Comparison of ENCODE assay signal across 20 cellular contexts in genomic region chr18:10420561-10421352, GRCh38. TPM values are rescaled to one million over a fixed set of nuclear protein-coding genes. Genes with fewer than 3 reads are reported as not detected.
DNase-seq lines count a peak whose midpoint lies in the region; ATAC-seq and TF ChIP-seq lines count a peak whose summit lies in the region.
"Had no signal": no experiment of that assay in that cellular context is flagged by ENCODE, and none has a peak within 500 bp of the region (broad histone marks: within the 10 kb centered on the region; RNA-seq: fewer than 3 reads in every experiment).

No MANE protein-coding gene starts in this region.

- intact Hi-C loops in left ventricle myocardium superior (cut with micrococcal nuclease), result no loop called here
- intact Hi-C loops in activated CD4-positive, alpha-beta T cell treated with anti-CD3 and anti-CD28 coated beads, Interleukin-2, amount 10 ng/mL, durations not matched to agents 24 days and 14 days (cut with micrococcal nuclease), result no loop called here

- H3K9me3 ChIP-seq in right atrium auricular region, result no peaks in the 10 kb centered on the region
- H3K9me3 ChIP-seq: A549, psoas muscle, SJCRH30 had no signal

- H3K27ac Mint-ChIP-seq in activated CD4-positive, alpha-beta T cell treated with anti-CD3 and anti-CD28 coated beads, Interleukin-2, amount 10 ng/mL, durations not matched to agents 24 days and 14 days, result no peak overlapping the region
- H3K27ac Mint-ChIP-seq: CD8-positive, alpha-beta T cell; nephron progenitor cell; type B pancreatic cell had no signal

- H3K4me3 ChIP-seq in right atrium auricular region (no peak overlapping the region), fibroblast of the aortic adventitia (ENCODE audit: low read depth, low read length) (no peak overlapping the region)
- H3K4me3 ChIP-seq: A549, psoas muscle, SJCRH30 had no signal

- H3K4me1 ChIP-seq in right atrium auricular region, result peaks cover 0 to 3% of the 10 kb centered on the region in 2 donors
- H3K4me1 ChIP-seq: A549, psoas muscle, SJCRH30 had no signal

- DNase-seq in left ventricle myocardium superior, result no peak
- no peak for DNase-seq in right atrium auricular region (ENCODE audit: low spot score)
- DNase-seq in amniotic stem cell (lab: John Stamatoyannopoulos, UW), result peak; percentile 18
- DNase-seq in fibroblast of the aortic adventitia (ENCODE audit: low read depth), result peak; percentile 78
- no peak for DNase-seq in NCI-H1930 (lab: John Stamatoyannopoulos, UW)
- DNase-seq in activated CD4-positive, alpha-beta T cell treated with anti-CD3 and anti-CD28 coated beads, Interleukin-2, amount 10 ng/mL, durations not matched to agents 24 days and 14 days, result no peak
- DNase-seq: activated CD4-positive, CD25-positive, alpha-beta regulatory T cell treated with anti-CD3 and anti-CD28 coated beads, Interleukin-2, amount 50 U/mL, for 72 hours; activated CD8-positive, alpha-beta memory T cell treated with anti-CD3 and anti-CD28 coated beads, Interleukin-2, amount 50 U/mL, for 4 hours; activated naive CD4-positive, alpha-beta T cell treated with Interleukin-2 at 50 U/mL for 16 hours; CD8-positive, alpha-beta T cell; effector CD8-positive, alpha-beta T cell; NCI-H1436 treated with DMSO at 0.1 percent for 48 hours; nephron progenitor cell; psoas muscle; SJCRH30; stimulated activated naive CD8-positive, alpha-beta T cell treated with anti-CD3 and anti-CD28 coated beads, Interleukin-15, Interleukin-2, amounts not matched to agents 100 U/mL and 50 U/mL, for 24 hours had no signal

- no peak overlapping the region for H3K27ac ChIP-seq in right atrium auricular region
- H3K27ac ChIP-seq: A549, psoas muscle, SJCRH30 had no signal

- H3K4me1 Mint-ChIP-seq in activated CD4-positive, alpha-beta T cell treated with anti-CD3 and anti-CD28 coated beads, Interleukin-2, amount 10 ng/mL, durations not matched to agents 24 days and 14 days, result no peaks in the 10 kb centered on the region

- H3K36me3 Mint-ChIP-seq in activated CD4-positive, alpha-beta T cell treated with anti-CD3 and anti-CD28 coated beads, Interleukin-2, amount 10 ng/mL, durations not matched to agents 24 days and 14 days (ENCODE audit: low read depth), result no peaks in the 10 kb centered on the region
- H3K36me3 Mint-ChIP-seq: CD8-positive, alpha-beta T cell had no signal

- TF ChIP-seq CTCF in right atrium auricular region (IDR thresholded peaks at IDR 0.05) (no peak), fibroblast of the aortic adventitia (IDR thresholded peaks at IDR 0.05; ENCODE audit: insufficient read depth, low read length) (no peak)

- no peak overlapping the region for H3K4me3 Mint-ChIP-seq in activated CD4-positive, alpha-beta T cell treated with anti-CD3 and anti-CD28 coated beads, Interleukin-2, amount 10 ng/mL, durations not matched to agents 24 days and 14 days
- H3K4me3 Mint-ChIP-seq: CD8-positive, alpha-beta T cell; nephron progenitor cell; type B pancreatic cell had no signal

- H3K27me3 Mint-ChIP-seq in activated CD4-positive, alpha-beta T cell treated with anti-CD3 and anti-CD28 coated beads, Interleukin-2, amount 10 ng/mL, durations not matched to agents 24 days and 14 days, result peaks cover 4% of the 10 kb centered on the region
- H3K27me3 Mint-ChIP-seq: type B pancreatic cell had no signal

- peaks cover 6% of the 10 kb centered on the region for H3K9me3 Mint-ChIP-seq in activated CD4-positive, alpha-beta T cell treated with anti-CD3 and anti-CD28 coated beads, Interleukin-2, amount 10 ng/mL, durations not matched to agents 24 days and 14 days

- no peaks in the 10 kb centered on the region for H3K36me3 ChIP-seq in right atrium auricular region
- H3K36me3 ChIP-seq: SJCRH30 had no signal

- ATAC-seq in left ventricle myocardium superior (peak; percentile 19), GM21786 (IDR thresholded peaks at IDR 0.05; ENCODE audit: unreplicated experiment) (no peak), HG03469 (IDR thresholded peaks at IDR 0.05; ENCODE audit: unreplicated experiment) (no peak)
- ATAC-seq: A549; CD8-positive, alpha-beta T cell; stimulated activated naive CD8-positive, alpha-beta T cell treated with anti-CD3 and anti-CD28 coated beads, Interleukin-15, Interleukin-2, amounts not matched to agents 100 U/mL and 50 U/mL, for 24 hours had no signal

- no peaks in the 10 kb centered on the region for H3K27me3 ChIP-seq in right atrium auricular region
- H3K27me3 ChIP-seq: SJCRH30 had no signal

RNA-seq across cellular contexts. Expression of gene APCDD1, which starts 33.7 kb away (rescaled TPM):
- total RNA-seq in left ventricle myocardium superior (24.9 TPM), right atrium auricular region (10 to 100 TPM; 53.3 to 73.2 TPM), fibroblast of the aortic adventitia (ENCODE audit: low replicate concordance) (0.09 TPM in 1 of 2 replicates, not detected in the other)
- not detected in 2 replicates for total RNA-seq in activated CD4-positive, alpha-beta T cell treated with anti-CD3 and anti-CD28 coated beads, Interleukin-2, amount 10 ng/mL, durations not matched to agents 24 days and 14 days
- total RNA-seq: CD8-positive, alpha-beta T cell; SJCRH30 had no signal

Comparison
In these comparisons a context has a peak if more than half of its experiments do, and no peak if none do; other contexts are left out.
1. DNase-seq: peak in amniotic stem cell (single experiment) and fibroblast of the aortic adventitia (single experiment); none in left ventricle myocardium superior (single experiment), right atrium auricular region (single experiment), NCI-H1930 (0 of 2) and activated CD4-positive, alpha-beta T cell treated with anti-CD3 and anti-CD28 coated beads, Interleukin-2, amount 10 ng/mL, durations not matched to agents 24 days and 14 days (single experiment).
2. RNA of gene APCDD1, which starts 33.7 kb away (total RNA-seq): 53.3 to 73.2 TPM in right atrium auricular region and 24.9 TPM in left ventricle myocardium superior (single experiment); 0.09 TPM in fibroblast of the aortic adventitia and not detected in activated CD4-positive, alpha-beta T cell treated with anti-CD3 and anti-CD28 coated beads, Interleukin-2, amount 10 ng/mL, durations not matched to agents 24 days and 14 days; every median in the first group is over 10 times any median in the second.